In genomic region chr7:116588225-116588624, GRCh38 we compare ENCODE assay signal across 1 cellular context.
TF ChIP-seq lines count a peak whose summit lies in the region.

No MANE protein-coding gene starts in this region.

TF ChIP-seq in GM12878, 131 proteins besides CTCF, POLR2A, EP300 and RAD21 (continued from another document):
- TF ChIP-seq ATF2 (IDR thresholded peaks at IDR 0.05; ENCODE audit: low read length) (peak; percentile 24; the same call in 1 of the 2 replicates), EED (IDR thresholded peaks at IDR 0.05; ENCODE audit: low read depth) (peak; percentile 66), RELA (IDR thresholded peaks at IDR 0.05; ENCODE audit: borderline replicate concordance, partially characterized antibody) (no peak), RUNX3 (IDR thresholded peaks at IDR 0.05; ENCODE audit: low read length) (peak; percentile 75), SUPT20H (IDR thresholded peaks at IDR 0.05; ENCODE audit: borderline replicate concordance, control insufficient read depth, low read depth, low read length) (no peak), NBN (IDR thresholded peaks at IDR 0.05) (no peak), ZBED1 (IDR thresholded peaks at IDR 0.05; ENCODE audit: borderline replicate concordance) (no peak), IRF4 (IDR thresholded peaks at IDR 0.05; ENCODE audit: low read depth, low read length) (peak; percentile 61; the same call in 1 of the 2 replicates), MEF2B (IDR thresholded peaks at IDR 0.05; ENCODE audit: partially characterized antibody, poor library complexity, severe bottlenecking) (no peak), NKRF (conservative IDR thresholded peaks at IDR 0.05) (no peak), IKZF2 (IDR thresholded peaks at IDR 0.05) (peak; percentile 28 to 31; a peak in 2 of 4 replicates), TAF1 (IDR thresholded peaks at IDR 0.05; ENCODE audit: borderline replicate concordance, low read depth, low read length) (no peak), BACH1 (IDR thresholded peaks at IDR 0.05; ENCODE audit: borderline replicate concordance) (no peak), EGR1 (IDR thresholded peaks at IDR 0.05; ENCODE audit: borderline replicate concordance in 1 of 2, low read depth in 2 of 2, low read length in 2 of 2) (no peak), NR2C1 (IDR thresholded peaks at IDR 0.05) (no peak), RFX5 (IDR thresholded peaks at IDR 0.05; ENCODE audit: low read depth, low read length) (no peak), HDAC2 (IDR thresholded peaks at IDR 0.05) (no peak), MYB (IDR thresholded peaks at IDR 0.05; ENCODE audit: borderline replicate concordance, low read depth, low read length) (no peak), FOXK2 (IDR thresholded peaks at IDR 0.05) (no peak), EZH2 (IDR thresholded peaks at IDR 0.05; ENCODE audit: borderline replicate concordance, control insufficient read depth, low read depth, low read length) (no peak), CHD1 (IDR thresholded peaks at IDR 0.05; ENCODE audit: low read depth, low read length) (no peak), CBX3 (IDR thresholded peaks at IDR 0.05; ENCODE audit: borderline replicate concordance, low read depth) (no peak), YBX1 (IDR thresholded peaks at IDR 0.05) (no peak), NRF1 (conservative IDR thresholded peaks at IDR 0.05; ENCODE audit: low read depth, low read length) (no peak), CHD2 (IDR thresholded peaks at IDR 0.05; ENCODE audit: borderline replicate concordance, low read depth, low read length) (no peak)
- TF ChIP-seq, protein P1, sequence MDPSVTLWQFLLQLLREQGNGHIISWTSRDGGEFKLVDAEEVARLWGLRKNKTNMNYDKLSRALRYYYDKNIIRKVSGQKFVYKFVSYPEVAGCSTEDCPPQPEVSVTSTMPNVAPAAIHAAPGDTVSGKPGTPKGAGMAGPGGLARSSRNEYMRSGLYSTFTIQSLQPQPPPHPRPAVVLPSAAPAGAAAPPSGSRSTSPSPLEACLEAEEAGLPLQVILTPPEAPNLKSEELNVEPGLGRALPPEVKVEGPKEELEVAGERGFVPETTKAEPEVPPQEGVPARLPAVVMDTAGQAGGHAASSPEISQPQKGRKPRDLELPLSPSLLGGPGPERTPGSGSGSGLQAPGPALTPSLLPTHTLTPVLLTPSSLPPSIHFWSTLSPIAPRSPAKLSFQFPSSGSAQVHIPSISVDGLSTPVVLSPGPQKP (IDR thresholded peaks at IDR 0.05; ENCODE audit: low read depth, low read length): no peak
- TF ChIP-seq, protein P2, sequence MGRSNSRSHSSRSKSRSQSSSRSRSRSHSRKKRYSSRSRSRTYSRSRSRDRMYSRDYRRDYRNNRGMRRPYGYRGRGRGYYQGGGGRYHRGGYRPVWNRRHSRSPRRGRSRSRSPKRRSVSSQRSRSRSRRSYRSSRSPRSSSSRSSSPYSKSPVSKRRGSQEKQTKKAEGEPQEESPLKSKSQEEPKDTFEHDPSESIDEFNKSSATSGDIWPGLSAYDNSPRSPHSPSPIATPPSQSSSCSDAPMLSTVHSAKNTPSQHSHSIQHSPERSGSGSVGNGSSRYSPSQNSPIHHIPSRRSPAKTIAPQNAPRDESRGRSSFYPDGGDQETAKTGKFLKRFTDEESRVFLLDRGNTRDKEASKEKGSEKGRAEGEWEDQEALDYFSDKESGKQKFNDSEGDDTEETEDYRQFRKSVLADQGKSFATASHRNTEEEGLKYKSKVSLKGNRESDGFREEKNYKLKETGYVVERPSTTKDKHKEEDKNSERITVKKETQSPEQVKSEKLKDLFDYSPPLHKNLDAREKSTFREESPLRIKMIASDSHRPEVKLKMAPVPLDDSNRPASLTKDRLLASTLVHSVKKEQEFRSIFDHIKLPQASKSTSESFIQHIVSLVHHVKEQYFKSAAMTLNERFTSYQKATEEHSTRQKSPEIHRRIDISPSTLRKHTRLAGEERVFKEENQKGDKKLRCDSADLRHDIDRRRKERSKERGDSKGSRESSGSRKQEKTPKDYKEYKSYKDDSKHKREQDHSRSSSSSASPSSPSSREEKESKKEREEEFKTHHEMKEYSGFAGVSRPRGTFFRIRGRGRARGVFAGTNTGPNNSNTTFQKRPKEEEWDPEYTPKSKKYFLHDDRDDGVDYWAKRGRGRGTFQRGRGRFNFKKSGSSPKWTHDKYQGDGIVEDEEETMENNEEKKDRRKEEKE (IDR thresholded peaks at IDR 0.05): no peak
- TF ChIP-seq, protein P3, sequence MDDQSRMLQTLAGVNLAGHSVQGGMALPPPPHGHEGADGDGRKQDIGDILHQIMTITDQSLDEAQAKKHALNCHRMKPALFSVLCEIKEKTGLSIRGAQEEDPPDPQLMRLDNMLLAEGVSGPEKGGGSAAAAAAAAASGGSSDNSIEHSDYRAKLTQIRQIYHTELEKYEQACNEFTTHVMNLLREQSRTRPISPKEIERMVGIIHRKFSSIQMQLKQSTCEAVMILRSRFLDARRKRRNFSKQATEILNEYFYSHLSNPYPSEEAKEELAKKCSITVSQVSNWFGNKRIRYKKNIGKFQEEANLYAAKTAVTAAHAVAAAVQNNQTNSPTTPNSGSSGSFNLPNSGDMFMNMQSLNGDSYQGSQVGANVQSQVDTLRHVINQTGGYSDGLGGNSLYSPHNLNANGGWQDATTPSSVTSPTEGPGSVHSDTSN (IDR thresholded peaks at IDR 0.05; ENCODE audit: insufficient replicate concordance, low read depth, low read length): no peak
